In the genomic region with DNA sequence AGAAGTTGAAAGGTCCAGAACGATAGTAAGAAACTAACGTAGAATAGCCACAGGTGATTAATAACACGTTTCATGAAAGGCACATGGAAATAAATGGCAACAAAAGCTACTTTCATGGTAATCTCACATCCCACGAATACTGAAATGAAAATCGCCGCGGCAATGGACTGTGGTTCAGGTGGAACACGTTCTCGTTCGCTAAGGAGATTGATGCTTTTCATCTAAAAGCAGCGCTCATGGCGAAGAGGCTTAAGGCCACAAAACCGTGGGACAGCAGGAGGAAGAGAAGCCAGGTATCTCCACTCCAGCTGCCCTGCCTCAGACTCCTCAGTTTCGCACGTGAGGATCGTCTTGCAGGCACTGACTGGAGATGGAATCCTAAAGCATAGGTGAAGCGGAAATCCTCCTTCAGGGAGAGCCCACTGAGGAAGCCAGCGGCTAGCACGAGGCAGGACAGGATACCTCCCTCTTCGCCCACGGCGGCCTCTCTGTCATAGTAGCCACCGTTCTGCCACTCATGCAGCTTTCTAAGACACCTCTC, we compare ENCODE assay signal across 1 cellular context.
TF ChIP-seq lines count a peak whose summit lies in the region.

No MANE protein-coding gene starts in this region.

TF ChIP-seq in HepG2, 621 proteins besides CTCF, POLR2A, EP300 and RAD21 (continued from another document and continues in another):
- TF ChIP-seq REST (IDR thresholded peaks at IDR 0.05; ENCODE audit: borderline replicate concordance in 1 of 2, low read depth in 1 of 2, low read length in 2 of 2) (no peak), ETV5 (CRISPR knock-in tag; IDR thresholded peaks at IDR 0.05; ENCODE audit: borderline replicate concordance) (0 out of 2 replicates have a peak, but pooled peaks have one; percentile 8), ZSCAN30 (CRISPR knock-in tag; IDR thresholded peaks at IDR 0.05) (no peak), ZNF468 (CRISPR knock-in tag; IDR thresholded peaks at IDR 0.05) (0 out of 2 replicates have a peak, but pooled peaks have one; percentile 47), ZNF580 (CRISPR knock-in tag; IDR thresholded peaks at IDR 0.05; ENCODE audit: borderline replicate concordance, low read depth) (no peak), PHF8 (CRISPR knock-in tag; IDR thresholded peaks at IDR 0.05) (no peak), THRA (CRISPR knock-in tag; IDR thresholded peaks at IDR 0.05; ENCODE audit: borderline replicate concordance) (no peak), XBP1 (CRISPR knock-in tag; IDR thresholded peaks at IDR 0.05) (no peak), ZNF7 (CRISPR knock-in tag; IDR thresholded peaks at IDR 0.05) (no peak), JUND (CRISPR knock-in tag; IDR thresholded peaks at IDR 0.05) (peak; percentile 12; the same call in 1 of the 2 replicates), ETV6 (CRISPR knock-in tag; conservative IDR thresholded peaks at IDR 0.05) (no peak), ZNF292 (CRISPR knock-in tag; IDR thresholded peaks at IDR 0.05; ENCODE audit: borderline replicate concordance, low read depth) (no peak), ZNF343 (CRISPR knock-in tag; IDR thresholded peaks at IDR 0.05) (0 out of 2 replicates have a peak, but pooled peaks have one; percentile 13), ZSCAN12 (CRISPR knock-in tag; IDR thresholded peaks at IDR 0.05) (no peak), HDAC6 (IDR thresholded peaks at IDR 0.05; ENCODE audit: low read depth, low read length) (no peak), ZNF484 (CRISPR knock-in tag; IDR thresholded peaks at IDR 0.05; ENCODE audit: borderline replicate concordance, low read depth) (0 out of 2 replicates have a peak, but pooled peaks have one; percentile 17), FOXC1 (CRISPR knock-in tag; IDR thresholded peaks at IDR 0.05; ENCODE audit: borderline replicate concordance) (no peak; the same call in 1 of the 2 replicates), FLYWCH1 (CRISPR knock-in tag; IDR thresholded peaks at IDR 0.05) (no peak), ZNF777 (CRISPR knock-in tag; IDR thresholded peaks at IDR 0.05) (peak; percentile 9; the same call in 1 of the 2 replicates), NFE2L1 (CRISPR knock-in tag; IDR thresholded peaks at IDR 0.05; ENCODE audit: borderline replicate concordance) (no peak), MTERF4 (CRISPR knock-in tag; IDR thresholded peaks at IDR 0.05) (no peak), TCF7 (IDR thresholded peaks at IDR 0.05; ENCODE audit: low read depth) (no peak), ASH2L (IDR thresholded peaks at IDR 0.05; ENCODE audit: insufficient read length, low read depth, low read length) (peak; percentile 5), NFRKB (IDR thresholded peaks at IDR 0.05) (no peak)
- TF ChIP-seq, protein P1, sequence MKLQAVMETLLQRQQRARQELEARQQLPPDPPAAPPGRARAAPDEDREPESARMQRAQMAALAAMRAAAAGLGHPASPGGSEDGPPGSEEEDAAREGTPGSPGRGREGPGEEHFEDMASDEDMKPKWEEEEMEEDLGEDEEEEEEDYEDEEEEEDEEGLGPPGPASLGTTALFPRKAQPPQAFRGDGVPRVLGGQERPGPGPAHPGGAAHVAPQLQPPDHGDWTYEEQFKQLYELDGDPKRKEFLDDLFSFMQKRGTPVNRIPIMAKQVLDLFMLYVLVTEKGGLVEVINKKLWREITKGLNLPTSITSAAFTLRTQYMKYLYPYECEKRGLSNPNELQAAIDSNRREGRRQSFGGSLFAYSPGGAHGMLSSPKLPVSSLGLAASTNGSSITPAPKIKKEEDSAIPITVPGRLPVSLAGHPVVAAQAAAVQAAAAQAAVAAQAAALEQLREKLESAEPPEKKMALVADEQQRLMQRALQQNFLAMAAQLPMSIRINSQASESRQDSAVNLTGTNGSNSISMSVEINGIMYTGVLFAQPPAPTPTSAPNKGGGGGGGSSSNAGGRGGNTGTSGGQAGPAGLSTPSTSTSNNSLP (IDR thresholded peaks at IDR 0.05; ENCODE audit: low read depth, low read length), result no peak
- TF ChIP-seq, protein P2, sequence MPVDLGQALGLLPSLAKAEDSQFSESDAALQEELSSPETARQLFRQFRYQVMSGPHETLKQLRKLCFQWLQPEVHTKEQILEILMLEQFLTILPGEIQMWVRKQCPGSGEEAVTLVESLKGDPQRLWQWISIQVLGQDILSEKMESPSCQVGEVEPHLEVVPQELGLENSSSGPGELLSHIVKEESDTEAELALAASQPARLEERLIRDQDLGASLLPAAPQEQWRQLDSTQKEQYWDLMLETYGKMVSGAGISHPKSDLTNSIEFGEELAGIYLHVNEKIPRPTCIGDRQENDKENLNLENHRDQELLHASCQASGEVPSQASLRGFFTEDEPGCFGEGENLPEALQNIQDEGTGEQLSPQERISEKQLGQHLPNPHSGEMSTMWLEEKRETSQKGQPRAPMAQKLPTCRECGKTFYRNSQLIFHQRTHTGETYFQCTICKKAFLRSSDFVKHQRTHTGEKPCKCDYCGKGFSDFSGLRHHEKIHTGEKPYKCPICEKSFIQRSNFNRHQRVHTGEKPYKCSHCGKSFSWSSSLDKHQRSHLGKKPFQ (CRISPR knock-in tag; IDR thresholded peaks at IDR 0.05; ENCODE audit: insufficient replicate concordance), result peak; percentile 20
- TF ChIP-seq, protein P3, sequence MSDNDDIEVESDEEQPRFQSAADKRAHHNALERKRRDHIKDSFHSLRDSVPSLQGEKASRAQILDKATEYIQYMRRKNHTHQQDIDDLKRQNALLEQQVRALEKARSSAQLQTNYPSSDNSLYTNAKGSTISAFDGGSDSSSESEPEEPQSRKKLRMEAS (IDR thresholded peaks at IDR 0.05), result no peak
- TF ChIP-seq, protein P4, sequence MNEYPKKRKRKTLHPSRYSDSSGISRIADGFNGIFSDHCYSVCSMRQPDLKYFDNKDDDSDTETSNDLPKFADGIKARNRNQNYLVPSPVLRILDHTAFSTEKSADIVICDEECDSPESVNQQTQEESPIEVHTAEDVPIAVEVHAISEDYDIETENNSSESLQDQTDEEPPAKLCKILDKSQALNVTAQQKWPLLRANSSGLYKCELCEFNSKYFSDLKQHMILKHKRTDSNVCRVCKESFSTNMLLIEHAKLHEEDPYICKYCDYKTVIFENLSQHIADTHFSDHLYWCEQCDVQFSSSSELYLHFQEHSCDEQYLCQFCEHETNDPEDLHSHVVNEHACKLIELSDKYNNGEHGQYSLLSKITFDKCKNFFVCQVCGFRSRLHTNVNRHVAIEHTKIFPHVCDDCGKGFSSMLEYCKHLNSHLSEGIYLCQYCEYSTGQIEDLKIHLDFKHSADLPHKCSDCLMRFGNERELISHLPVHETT (CRISPR knock-in tag; conservative IDR thresholded peaks at IDR 0.05), result no peak
- TF ChIP-seq, protein P5, sequence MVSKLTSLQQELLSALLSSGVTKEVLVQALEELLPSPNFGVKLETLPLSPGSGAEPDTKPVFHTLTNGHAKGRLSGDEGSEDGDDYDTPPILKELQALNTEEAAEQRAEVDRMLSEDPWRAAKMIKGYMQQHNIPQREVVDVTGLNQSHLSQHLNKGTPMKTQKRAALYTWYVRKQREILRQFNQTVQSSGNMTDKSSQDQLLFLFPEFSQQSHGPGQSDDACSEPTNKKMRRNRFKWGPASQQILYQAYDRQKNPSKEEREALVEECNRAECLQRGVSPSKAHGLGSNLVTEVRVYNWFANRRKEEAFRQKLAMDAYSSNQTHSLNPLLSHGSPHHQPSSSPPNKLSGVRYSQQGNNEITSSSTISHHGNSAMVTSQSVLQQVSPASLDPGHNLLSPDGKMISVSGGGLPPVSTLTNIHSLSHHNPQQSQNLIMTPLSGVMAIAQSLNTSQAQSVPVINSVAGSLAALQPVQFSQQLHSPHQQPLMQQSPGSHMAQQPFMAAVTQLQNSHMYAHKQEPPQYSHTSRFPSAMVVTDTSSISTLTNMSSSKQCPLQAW (CRISPR knock-in tag; IDR thresholded peaks at IDR 0.05), result no peak
- TF ChIP-seq, protein P6, sequence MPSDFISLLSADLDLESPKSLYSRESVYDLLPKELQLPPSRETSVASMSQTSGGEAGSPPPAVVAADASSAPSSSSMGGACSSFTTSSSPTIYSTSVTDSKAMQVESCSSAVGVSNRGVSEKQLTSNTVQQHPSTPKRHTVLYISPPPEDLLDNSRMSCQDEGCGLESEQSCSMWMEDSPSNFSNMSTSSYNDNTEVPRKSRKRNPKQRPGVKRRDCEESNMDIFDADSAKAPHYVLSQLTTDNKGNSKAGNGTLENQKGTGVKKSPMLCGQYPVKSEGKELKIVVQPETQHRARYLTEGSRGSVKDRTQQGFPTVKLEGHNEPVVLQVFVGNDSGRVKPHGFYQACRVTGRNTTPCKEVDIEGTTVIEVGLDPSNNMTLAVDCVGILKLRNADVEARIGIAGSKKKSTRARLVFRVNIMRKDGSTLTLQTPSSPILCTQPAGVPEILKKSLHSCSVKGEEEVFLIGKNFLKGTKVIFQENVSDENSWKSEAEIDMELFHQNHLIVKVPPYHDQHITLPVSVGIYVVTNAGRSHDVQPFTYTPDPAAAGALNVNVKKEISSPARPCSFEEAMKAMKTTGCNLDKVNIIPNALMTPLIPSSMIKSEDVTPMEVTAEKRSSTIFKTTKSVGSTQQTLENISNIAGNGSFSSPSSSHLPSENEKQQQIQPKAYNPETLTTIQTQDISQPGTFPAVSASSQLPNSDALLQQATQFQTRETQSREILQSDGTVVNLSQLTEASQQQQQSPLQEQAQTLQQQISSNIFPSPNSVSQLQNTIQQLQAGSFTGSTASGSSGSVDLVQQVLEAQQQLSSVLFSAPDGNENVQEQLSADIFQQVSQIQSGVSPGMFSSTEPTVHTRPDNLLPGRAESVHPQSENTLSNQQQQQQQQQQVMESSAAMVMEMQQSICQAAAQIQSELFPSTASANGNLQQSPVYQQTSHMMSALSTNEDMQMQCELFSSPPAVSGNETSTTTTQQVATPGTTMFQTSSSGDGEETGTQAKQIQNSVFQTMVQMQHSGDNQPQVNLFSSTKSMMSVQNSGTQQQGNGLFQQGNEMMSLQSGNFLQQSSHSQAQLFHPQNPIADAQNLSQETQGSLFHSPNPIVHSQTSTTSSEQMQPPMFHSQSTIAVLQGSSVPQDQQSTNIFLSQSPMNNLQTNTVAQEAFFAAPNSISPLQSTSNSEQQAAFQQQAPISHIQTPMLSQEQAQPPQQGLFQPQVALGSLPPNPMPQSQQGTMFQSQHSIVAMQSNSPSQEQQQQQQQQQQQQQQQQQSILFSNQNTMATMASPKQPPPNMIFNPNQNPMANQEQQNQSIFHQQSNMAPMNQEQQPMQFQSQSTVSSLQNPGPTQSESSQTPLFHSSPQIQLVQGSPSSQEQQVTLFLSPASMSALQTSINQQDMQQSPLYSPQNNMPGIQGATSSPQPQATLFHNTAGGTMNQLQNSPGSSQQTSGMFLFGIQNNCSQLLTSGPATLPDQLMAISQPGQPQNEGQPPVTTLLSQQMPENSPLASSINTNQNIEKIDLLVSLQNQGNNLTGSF (CRISPR knock-in tag; IDR thresholded peaks at IDR 0.05), result peak; percentile 23; the same call in 1 of the 2 replicates
